19 cellular contexts compared by ENCODE assay signal in genomic region chr15:77064118-77064517, GRCh38. TPM values are rescaled to one million over a fixed set of nuclear protein-coding genes. Genes with fewer than 3 reads are reported as not detected.
A peak's percentile ranks its signal among the peaks of the same experiment; 100 is the strongest.
DNase-seq lines count a peak whose midpoint lies in the region; ATAC-seq, FAIRE-seq and TF ChIP-seq lines count a peak whose summit lies in the region.
"Had no signal": no experiment of that assay in that cellular context is flagged by ENCODE, and none has a peak within 500 bp of the region (broad histone marks: within the 10 kb centered on the region; RNA-seq: fewer than 3 reads in every experiment).

No MANE protein-coding gene starts in this region.

- H3K4me2 ChIP-seq in A549 = peak overlapping the region; percentile 69
- peak overlapping the region; percentile 85 for H3K4me2 ChIP-seq in PC-3 (ENCODE audit: low read length)
- peak overlapping the region; percentile 76 for H3K4me2 ChIP-seq in endothelial cell of umbilical vein (ENCODE audit: insufficient read depth, low read length)

- WGBS in A549 (ENCODE audit: missing lambda C conversion rate) = 35% methylated on average over 2 of the region's 2 CpGs

- TSS peak; percentile 1 for BruUV-seq in PC-3 (replicated peaks; lab: Mats Ljungman, UMichigan)
- no TSS peak for BruUV-seq in endothelial cell of umbilical vein (replicated peaks; lab: Mats Ljungman, UMichigan)

- dilution Hi-C loops in endothelial cell of umbilical vein (cut with MboI; ENCODE audit: extremely low pct_ligation_motif_present, low sequenced_read_pairs) = no loop called here

- no peak for TF ChIP-seq RAD21 in A549 (conservative IDR thresholded peaks at IDR 0.05 in 1 of 2, IDR thresholded peaks at IDR 0.05 in 1 of 2)

- peak overlapping the region in 2 of 3 experiments; percentile 27 to 48 for H3K4me3 Mint-ChIP-seq in nephron
- H3K4me3 Mint-ChIP-seq: activated naive CD4-positive, alpha-beta T cell treated with anti-CD3 and anti-CD28 coated beads for 36 hours; CD4-positive, CD25-positive, alpha-beta regulatory T cell had no signal

- H3K9me2 ChIP-seq in PC-3 (replicated peaks; ENCODE audit: low read length) = no peaks in the 10 kb centered on the region

- H3K27me3 ChIP-seq in PC-3 (ENCODE audit: low read length) (no peaks in the 10 kb centered on the region), endothelial cell of umbilical vein (ENCODE audit: control insufficient read depth in 2 of 2, insufficient read depth in 2 of 2, low read length in 2 of 2) (no peaks in the 10 kb centered on the region)

- POLR2A ChIA-PET in A549 (lab: Yijun Ruan, JAX) (no interaction called here), PC-3 (lab: Charles Lee; ENCODE audit: unreplicated experiment) (no interaction called here), endothelial cell of umbilical vein (lab: Charles Lee) (no interaction called here)

- H3K9me1 ChIP-seq in endothelial cell of umbilical vein (replicated peaks; ENCODE audit: control insufficient read depth, extremely low read depth, insufficient read depth, low read length) = no peaks in the 10 kb centered on the region

- TF ChIP-seq POLR2A in A549 (IDR thresholded peaks at IDR 0.05; ENCODE audit: low read length) (no peak), endothelial cell of umbilical vein (IDR thresholded peaks at IDR 0.05; ENCODE audit: low read depth, low read length) (no peak)

- H3K79me2 ChIP-seq in PC-3 (ENCODE audit: low read length) (peaks cover 85% of the 10 kb centered on the region), endothelial cell of umbilical vein (ENCODE audit: control insufficient read depth, insufficient read depth, low read length) (peaks cover 82% of the 10 kb centered on the region)

- H4K20me1 ChIP-seq in PC-3 (ENCODE audit: low read length) = peaks cover 3% of the 10 kb centered on the region; the same call in 1 of the 2 replicates
- no peaks in the 10 kb centered on the region for H4K20me1 ChIP-seq in endothelial cell of umbilical vein (replicated peaks; ENCODE audit: control insufficient read depth, extremely low read depth, insufficient read depth, low read length)

- DNase-seq in A549 (ENCODE audit: low read depth in 1 of 2, low spot score in 1 of 2) (no peak), PC-3 (peak; percentile 65), endothelial cell of umbilical vein (ENCODE audit: low read depth, low spot score) (no peak), DMS53 treated with DMSO at 0.1 percent for 48 hours (lab: John Stamatoyannopoulos, UW; ENCODE audit: unreplicated experiment) (no peak)
- no peak for DNase-seq in stimulated activated CD4-positive, alpha-beta T cell treated with anti-CD3 and anti-CD28 coated beads, Interleukin-12 subunit alpha, Interleukin-12 subunit beta, amount 100 ng/mL, for 4 hours
- no peak for DNase-seq in activated CD4-positive, alpha-beta T cell treated with anti-CD3 and anti-CD28 coated beads, Interleukin-2, amount 50 U/mL, for 1 hour
- DNase-seq: activated CD4-positive, alpha-beta T cell treated with anti-CD3 and anti-CD28 coated beads, Interleukin-2, amount 50 U/mL, for 48 hours; activated naive CD4-positive, alpha-beta T cell treated with anti-CD3 and anti-CD28 coated beads for 36 hours; CD4-positive, CD25-positive, alpha-beta regulatory T cell; cortex of kidney; foreskin fibroblast; NCI-H1694 treated with DMSO at 0.1 percent for 48 hours; NCI-H446; NK-92 treated with Interleukin-12 subunit alpha and Interleukin-12 subunit beta, amount 100 ng/mL, for 24 hours had no signal

- H3F3A ChIP-seq in PC-3 (ENCODE audit: low read length, unreplicated experiment) = peaks cover 10% of the 10 kb centered on the region

- intact Hi-C loops in PC-3 (cut with micrococcal nuclease) (loop anchor here (10.0 kb wide), 1 partner anchor 351 kb away; no protein-coding TSS in a partner anchor), endothelial cell of umbilical vein (cut with micrococcal nuclease) (no loop called here)

- H3K9me3 ChIP-seq in A549 (no peaks in the 10 kb centered on the region), PC-3 (ENCODE audit: low read length) (no peaks in the 10 kb centered on the region), endothelial cell of umbilical vein (replicated peaks; ENCODE audit: control insufficient read depth, insufficient read depth, low read length) (no peaks in the 10 kb centered on the region)
- H3K9me3 ChIP-seq: thoracic aorta had no signal

- peak; percentile 4 to 5; a peak in 1 of 6 replicates for ATAC-seq in A549
- ATAC-seq in PC-3 = no peak
- ATAC-seq in GM18520 (IDR thresholded peaks at IDR 0.05; ENCODE audit: unreplicated experiment) = no peak

- CTCF ChIA-PET in A549 (lab: Yijun Ruan, JAX) = interaction anchor here (0.6 to 1.7 kb wide), 4 partner anchors 50 to 759 kb away, joined by 3 to 5 read pairs (median 4); no protein-coding TSS in a partner anchor
- CTCF ChIA-PET in PC-3 (lab: Charles Lee) = interaction anchor here (0.6 kb wide), 1 partner anchor 505 kb away, joined by 3 read pairs; no protein-coding TSS in a partner anchor
- CTCF ChIA-PET in endothelial cell of umbilical vein (lab: Charles Lee) = interaction anchor here (1.2 kb wide), 2 partner anchors 10 to 29 kb away, joined by 3 to 4 read pairs; no protein-coding TSS in a partner anchor

- H3K36me3 Mint-ChIP-seq in nephron (ENCODE audit: low read depth) = peaks cover 14% of the 10 kb centered on the region

- H2AFZ ChIP-seq in PC-3 (ENCODE audit: low read length) (no peak overlapping the region), endothelial cell of umbilical vein (ENCODE audit: low read depth, low read length) (no peak overlapping the region)

- TF ChIP-seq CTCF in A549 (IDR thresholded peaks at IDR 0.05) = no peak
- no peak for TF ChIP-seq CTCF in PC-3 (conservative IDR thresholded peaks at IDR 0.05; ENCODE audit: low read depth, low read length)
- no peak for TF ChIP-seq CTCF in endothelial cell of umbilical vein (IDR thresholded peaks at IDR 0.05; ENCODE audit: extremely low read depth in 1 of 2, insufficient read depth in 1 of 2, low read depth in 1 of 2, low read length in 2 of 2)
- TF ChIP-seq CTCF in nephron (IDR thresholded peaks at IDR 0.05; ENCODE audit: unreplicated experiment in 3 of 3) = no peak

- H3K4me1 ChIP-seq in A549 = peaks cover 67% of the 10 kb centered on the region
- H3K4me1 ChIP-seq in PC-3 (ENCODE audit: insufficient read depth, low read length) = peaks cover 75% of the 10 kb centered on the region
- peaks cover 51% of the 10 kb centered on the region for H3K4me1 ChIP-seq in endothelial cell of umbilical vein (ENCODE audit: control insufficient read depth, extremely low read depth, insufficient read depth, low read length)

- H3K4me3 ChIP-seq in A549 = no peak overlapping the region
- H3K4me3 ChIP-seq in PC-3 (ENCODE audit: low read length) = peak overlapping the region; percentile 48
- peak overlapping the region in 1 of 3 experiments; percentile 10 for H3K4me3 ChIP-seq in endothelial cell of umbilical vein (replicated peaks in 1 of 3; ENCODE audit: insufficient read depth in 1 of 3, low read depth in 1 of 3, low read length in 3 of 3)
- H3K4me3 ChIP-seq: skin epidermis, thoracic aorta had no signal

- H3K27me3 Mint-ChIP-seq in nephron (ENCODE audit: low read depth) = no peaks in the 10 kb centered on the region
- H3K27me3 Mint-ChIP-seq: CD4-positive, CD25-positive, alpha-beta regulatory T cell had no signal

- H3K4me1 Mint-ChIP-seq in nephron = peaks cover 89% of the 10 kb centered on the region

- H3K27ac ChIP-seq in A549 = no peak overlapping the region
- peak overlapping the region; percentile 91 for H3K27ac ChIP-seq in PC-3 (ENCODE audit: low read length)
- peak overlapping the region; percentile 60 for H3K27ac ChIP-seq in endothelial cell of umbilical vein (ENCODE audit: insufficient read depth, low read depth, low read length)
- H3K27ac ChIP-seq: RWPE1, thoracic aorta had no signal

- FAIRE-seq in A549 (lab: Jason Lieb, UNC) = no peak
- no peak for FAIRE-seq in endothelial cell of umbilical vein (lab: Jason Lieb, UNC)

- TF ChIP-seq EP300 in A549 (IDR thresholded peaks at IDR 0.05) = no peak

- no peaks in the 10 kb centered on the region for H3K36me3 ChIP-seq in PC-3 (ENCODE audit: low read depth, low read length)
- H3K36me3 ChIP-seq in endothelial cell of umbilical vein (ENCODE audit: control insufficient read depth in 2 of 2, extremely low read depth in 1 of 2, insufficient read depth in 2 of 2, low read length in 2 of 2) = no peaks in the 10 kb centered on the region
- H3K36me3 ChIP-seq: thoracic aorta had no signal

- no peaks in the 10 kb centered on the region for H3K9me3 Mint-ChIP-seq in nephron
- H3K9me3 Mint-ChIP-seq: activated naive CD4-positive, alpha-beta T cell treated with anti-CD3 and anti-CD28 coated beads for 36 hours; CD4-positive, CD25-positive, alpha-beta regulatory T cell had no signal

- H3K9ac ChIP-seq in PC-3 (ENCODE audit: low read length) (peak overlapping the region; percentile 38), endothelial cell of umbilical vein (replicated peaks; ENCODE audit: extremely low read depth, insufficient read depth, low read length) (no peak overlapping the region)

- H3K27ac Mint-ChIP-seq in nephron = peak overlapping the region; percentile 37 to 91 (median 48)
- H3K27ac Mint-ChIP-seq: activated naive CD4-positive, alpha-beta T cell treated with anti-CD3 and anti-CD28 coated beads for 36 hours; CD4-positive, CD25-positive, alpha-beta regulatory T cell had no signal

TF ChIP-seq in endothelial cell of umbilical vein, 7 proteins besides CTCF, POLR2A, EP300 and RAD21 (continues in another document):
- TF ChIP-seq FOS (IDR thresholded peaks at IDR 0.05; ENCODE audit: borderline replicate concordance, insufficient read depth, low read length) = no peak
- TF ChIP-seq POLR2AphosphoS5 (IDR thresholded peaks at IDR 0.05; ENCODE audit: insufficient read depth, low read depth, low read length) = no peak
- no peak for TF ChIP-seq EZH2 (IDR thresholded peaks at IDR 0.05; ENCODE audit: borderline replicate concordance, low read depth, low read length, severe bottlenecking)

RNA-seq across cellular contexts. Expression of gene TSPAN3, which starts 6.8 kb away (rescaled TPM):
- polyA plus RNA-seq in A549 (2011; rRNA removed) (636 and 680 TPM in 2 replicates), A549 (2017; fragmentation: RNase III; extraction: RNeasy Plus Mini Kit Qiagen cat#74134 plus additional on column Dnase treatment) (299 to 362 TPM (median 352 TPM) in 3 replicates), endothelial cell of umbilical vein (540 and 606 TPM in 2 replicates)
- polyA plus RNA-seq in A549 (2012; cell fraction: cytosol; rRNA removed) = 274 and 327 TPM in 2 replicates
- 188 and 204 TPM in 2 replicates for polyA plus RNA-seq in A549 (2012; cell fraction: nucleus; rRNA removed)
- 343 and 403 TPM in 2 replicates for polyA minus RNA-seq in A549 (2011; rRNA and poly(A)+ RNA removed)
- total RNA-seq in PC-3 (2014; rRNA removed) (125 and 140 TPM in 2 replicates), endothelial cell of umbilical vein (202 and 215 TPM in 2 replicates)
- 355 and 426 TPM in 2 replicates for polyA plus RNA-seq in endothelial cell of umbilical vein (2011; cell fraction: cytosol; rRNA removed)
- polyA plus RNA-seq in endothelial cell of umbilical vein (2011; cell fraction: nucleus; rRNA removed) = 183 and 205 TPM in 2 replicates
- 245 and 300 TPM in 2 replicates for polyA plus RNA-seq in endothelial cell of umbilical vein (2012)
- polyA minus RNA-seq in endothelial cell of umbilical vein = 517 and 589 TPM in 2 replicates
- 73.8 TPM for polyA minus RNA-seq in endothelial cell of umbilical vein (2011; cell fraction: cytosol; rRNA and poly(A)+ RNA removed)
- 67.3 and 107 TPM in 2 replicates for polyA minus RNA-seq in endothelial cell of umbilical vein (2011; cell fraction: nucleus; rRNA and poly(A)+ RNA removed)

Comparison
In these comparisons a context has a peak if more than half of its experiments do, and no peak if none do; other contexts are left out.
1. ATAC-seq: peak in A549 (2 of 2); none in PC-3 (single experiment) and GM18520 (single experiment).
2. H3K27ac ChIP-seq: peak in PC-3 (single experiment) and endothelial cell of umbilical vein (single experiment); none in A549 (0 of 2).
3. Peak in every context shown above with its lines, with median percentiles within 50 percentile points of each other: H3K4me2 ChIP-seq.